34 cellular contexts compared by ENCODE assay signal in the genomic region with DNA sequence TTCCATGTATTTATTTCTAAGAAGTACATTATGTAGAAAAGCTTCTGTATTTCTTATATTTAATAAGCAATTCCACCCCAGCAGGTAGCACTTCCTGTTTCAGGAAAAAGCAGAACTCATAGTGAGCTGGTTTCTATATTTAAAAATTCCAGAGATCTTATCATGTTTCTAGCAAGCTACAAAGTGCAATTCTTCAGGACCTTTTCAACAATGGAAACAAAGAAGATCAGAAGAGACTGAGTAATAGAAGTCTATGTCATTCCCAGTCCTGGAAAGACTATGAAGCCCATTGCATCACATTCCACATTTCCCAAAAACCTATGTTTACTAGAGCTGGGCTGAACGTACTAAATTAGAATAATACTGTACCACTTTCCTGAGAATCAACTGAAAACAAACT.
DNase-seq lines count a peak whose midpoint lies in the region; ATAC-seq, FAIRE-seq and TF ChIP-seq lines count a peak whose summit lies in the region.
"Had no signal": no experiment of that assay in that cellular context is flagged by ENCODE, and none has a peak within 500 bp of the region (broad histone marks: within the 10 kb centered on the region; RNA-seq: fewer than 3 reads in every experiment).

No MANE protein-coding gene starts in this region.

- no peak overlapping the region for H3K4me3 Mint-ChIP-seq in CD8-positive, alpha-beta T cell
- H3K4me3 Mint-ChIP-seq: activated CD4-positive, alpha-beta memory T cell treated with anti-CD3 and anti-CD28 coated beads for 36 hours; activated T-cell treated with anti-CD3 and anti-CD28 coated beads, Interleukin-2, amount 50 U/mL, for 72 hours; brain; naive B cell; stimulated activated effector memory CD8-positive, alpha-beta T cell treated with anti-CD3 and anti-CD28 coated beads, Interleukin-12 subunit alpha, Interleukin-12 subunit beta, amount 100 ng/mL, for 72 hours had no signal

- no peak overlapping the region for H3K4me3 ChIP-seq in HepG2 (replicated peaks in 1 of 3; ENCODE audit: insufficient read depth in 1 of 3, low read depth in 2 of 3, low read length in 3 of 3)
- H3K4me3 ChIP-seq in right lobe of liver: no peak overlapping the region
- no peak overlapping the region for H3K4me3 ChIP-seq in PC-3 (ENCODE audit: low read length)
- no peak overlapping the region for H3K4me3 ChIP-seq in astrocyte of the spinal cord (ENCODE audit: low read depth, low read length)
- H3K4me3 ChIP-seq in CD8-positive, alpha-beta T cell (ENCODE audit: low read depth, low read length): no peak overlapping the region
- H3K4me3 ChIP-seq: adrenal gland, esophagus squamous epithelium, K562, MG63, Peyer's patch, prostate gland, tibial nerve had no signal

- TF ChIP-seq RAD21 in HepG2 (CRISPR knock-in tag; IDR thresholded peaks at IDR 0.05): no peak

- intact Hi-C loops in HepG2 (cut with micrococcal nuclease; ENCODE audit: unreplicated experiment) (no loop called here), right lobe of liver (cut with DNase I) (no loop called here), PC-3 (cut with micrococcal nuclease) (no loop called here)
- intact Hi-C loops in CD8-positive, alpha-beta T cell (cut with DNase I, micrococcal nuclease): no loop called here

- TF ChIP-seq EP300 in HepG2 (IDR thresholded peaks at IDR 0.05; ENCODE audit: low read depth in 2 of 2, low read length in 2 of 2) (no peak), HepG2 (CRISPR knock-in tag; IDR thresholded peaks at IDR 0.05; ENCODE audit: borderline replicate concordance) (no peak)

- BruUV-seq in HepG2 (replicated peaks; lab: Mats Ljungman, UMichigan) (no TSS peak), PC-3 (replicated peaks; lab: Mats Ljungman, UMichigan) (no TSS peak)

- H3K27ac ChIP-seq in HepG2 (ENCODE audit: extremely low read length, insufficient read depth, low read length): no peak overlapping the region
- H3K27ac ChIP-seq in right lobe of liver: no peak overlapping the region
- no peak overlapping the region for H3K27ac ChIP-seq in PC-3 (ENCODE audit: low read length)
- no peak overlapping the region for H3K27ac ChIP-seq in CD8-positive, alpha-beta T cell (ENCODE audit: low read depth, low read length)
- H3K27ac ChIP-seq: adrenal gland, esophagus squamous epithelium, foreskin keratinocyte, neutrophil, Peyer's patch, prostate gland, tibial nerve had no signal

- FAIRE-seq in HepG2 (lab: Jason Lieb, UNC): no peak
- FAIRE-seq: GM19239, HTR-8/SVneo, K562, keratinocyte, TTC549 had no signal

- TF ChIP-seq CTCF in HepG2 (CRISPR knock-in tag; IDR thresholded peaks at IDR 0.05) (no peak), right lobe of liver (IDR thresholded peaks at IDR 0.05) (no peak), PC-3 (conservative IDR thresholded peaks at IDR 0.05; ENCODE audit: low read depth, low read length) (no peak), astrocyte of the spinal cord (IDR thresholded peaks at IDR 0.05; ENCODE audit: low read depth, low read length) (no peak)
- no peak for TF ChIP-seq CTCF in CD8-positive, alpha-beta T cell (IDR thresholded peaks at IDR 0.05)

- no peaks in the 10 kb centered on the region for H4K20me1 ChIP-seq in HepG2 (ENCODE audit: insufficient read depth, low read length)
- H4K20me1 ChIP-seq in PC-3 (ENCODE audit: low read length): no peaks in the 10 kb centered on the region

- WGBS in HepG2 (ENCODE audit: low lambda C conversion rate): 3% methylated on average over 1 of the region's 1 CpG
- 30% methylated on average over 1 of the region's 1 CpG for WGBS in right lobe of liver (ENCODE audit: insufficient coverage, low coverage, low lambda C conversion rate, missing lambda C conversion rate)

- no peaks in the 10 kb centered on the region for H3K36me3 Mint-ChIP-seq in CD8-positive, alpha-beta T cell
- H3K36me3 Mint-ChIP-seq: activated CD4-positive, alpha-beta memory T cell treated with anti-CD3 and anti-CD28 coated beads for 36 hours; brain; naive B cell; stimulated activated effector memory CD8-positive, alpha-beta T cell treated with anti-CD3 and anti-CD28 coated beads, Interleukin-12 subunit alpha, Interleukin-12 subunit beta, amount 100 ng/mL, for 72 hours had no signal

- peak; percentile 40; the same call in 1 of the 3 replicates for ATAC-seq in HepG2
- no peak for ATAC-seq in right lobe of liver
- no peak for ATAC-seq in PC-3
- ATAC-seq in HG03457 (IDR thresholded peaks at IDR 0.05; ENCODE audit: unreplicated experiment): no peak
- no peak for ATAC-seq in CD8-positive, alpha-beta T cell
- ATAC-seq in HG03442 (IDR thresholded peaks at IDR 0.05; ENCODE audit: unreplicated experiment): no peak
- ATAC-seq: activated T-cell treated with anti-CD3 and anti-CD28 coated beads, Interleukin-2, amount 50 U/mL, for 72 hours; foreskin keratinocyte; K562; left ventricle myocardium superior; stimulated activated effector memory CD8-positive, alpha-beta T cell treated with anti-CD3 and anti-CD28 coated beads, Interleukin-12 subunit alpha, Interleukin-12 subunit beta, amount 100 ng/mL, for 72 hours had no signal

- H3K9me3 Mint-ChIP-seq in CD8-positive, alpha-beta T cell: peaks cover 7% of the 10 kb centered on the region

- H3K4me2 ChIP-seq in HepG2 (ENCODE audit: low read depth, low read length) (no peak overlapping the region), PC-3 (ENCODE audit: low read length) (no peak overlapping the region)

- no peaks in the 10 kb centered on the region for H3K27me3 Mint-ChIP-seq in CD8-positive, alpha-beta T cell (ENCODE audit: low read depth)
- H3K27me3 Mint-ChIP-seq: activated CD4-positive, alpha-beta memory T cell treated with anti-CD3 and anti-CD28 coated beads for 36 hours; naive B cell had no signal

- in situ Hi-C loops in HepG2 (cut with HindIII; ENCODE audit: extremely low pct_ligation_motif_present, low pct_unique_long_range_greater_than_20kb) (no loop called here), astrocyte of the spinal cord (cut with HindIII; ENCODE audit: low sequenced_read_pairs) (no loop called here)

- H3K9ac ChIP-seq in HepG2 (ENCODE audit: insufficient read depth, low read depth, low read length): no peak overlapping the region
- H3K9ac ChIP-seq in PC-3 (ENCODE audit: low read length): no peak overlapping the region

- H2AFZ ChIP-seq in HepG2 (ENCODE audit: low read length) (no peak overlapping the region), PC-3 (ENCODE audit: low read length) (no peak overlapping the region)

- TF ChIP-seq POLR2A in HepG2 (IDR thresholded peaks at IDR 0.05; ENCODE audit: insufficient read depth in 1 of 2, low read depth in 2 of 2, low read length in 2 of 2): no peak
- TF ChIP-seq POLR2A in right lobe of liver (IDR thresholded peaks at IDR 0.05): no peak

- no peaks in the 10 kb centered on the region for H3F3A ChIP-seq in PC-3 (ENCODE audit: low read length, unreplicated experiment)

- CTCF ChIA-PET in HepG2 (lab: Yijun Ruan, JAX; ENCODE audit: low intra/inter-chr PET ratio, low total read pairs): no interaction called here
- CTCF ChIA-PET in PC-3 (lab: Charles Lee): no interaction called here
- CTCF ChIA-PET in CD8-positive, alpha-beta T cell (lab: Charles Lee): no interaction called here

- H3K4me1 ChIP-seq in HepG2 (ENCODE audit: insufficient read depth, low read length) (peaks cover 6% of the 10 kb centered on the region), right lobe of liver (no peaks in the 10 kb centered on the region), PC-3 (ENCODE audit: insufficient read depth, low read length) (no peaks in the 10 kb centered on the region)
- no peaks in the 10 kb centered on the region for H3K4me1 ChIP-seq in CD8-positive, alpha-beta T cell (ENCODE audit: insufficient read depth, low read length)
- H3K4me1 ChIP-seq: adrenal gland, esophagus squamous epithelium, foreskin keratinocyte, Peyer's patch, prostate gland, tibial nerve had no signal

- POLR2A ChIA-PET in HepG2 (lab: Yijun Ruan, JAX) (no interaction called here), PC-3 (lab: Charles Lee; ENCODE audit: unreplicated experiment) (no interaction called here)
- POLR2A ChIA-PET in CD8-positive, alpha-beta T cell (lab: Charles Lee): no interaction called here

- no peaks in the 10 kb centered on the region for H3K9me2 ChIP-seq in PC-3 (replicated peaks; ENCODE audit: low read length)

- no peak overlapping the region for H3K27ac Mint-ChIP-seq in CD8-positive, alpha-beta T cell
- H3K27ac Mint-ChIP-seq: activated CD4-positive, alpha-beta memory T cell treated with anti-CD3 and anti-CD28 coated beads for 36 hours; activated T-cell treated with anti-CD3 and anti-CD28 coated beads, Interleukin-2, amount 50 U/mL, for 72 hours; brain; naive B cell; stimulated activated effector memory CD8-positive, alpha-beta T cell treated with anti-CD3 and anti-CD28 coated beads, Interleukin-12 subunit alpha, Interleukin-12 subunit beta, amount 100 ng/mL, for 72 hours had no signal

- no peaks in the 10 kb centered on the region for H3K79me2 ChIP-seq in HepG2 (ENCODE audit: insufficient read depth, low read length)
- no peaks in the 10 kb centered on the region for H3K79me2 ChIP-seq in PC-3 (ENCODE audit: low read length)

- no peaks in the 10 kb centered on the region for H3K4me1 Mint-ChIP-seq in CD8-positive, alpha-beta T cell (ENCODE audit: low read depth)
- H3K4me1 Mint-ChIP-seq: naive B cell; stimulated activated effector memory CD8-positive, alpha-beta T cell treated with anti-CD3 and anti-CD28 coated beads, Interleukin-12 subunit alpha, Interleukin-12 subunit beta, amount 100 ng/mL, for 72 hours had no signal

- DNase-seq in HepG2 (ENCODE audit: low spot score) (peak; percentile 79), right lobe of liver (no peak), PC-3 (peak; percentile 10), astrocyte of the spinal cord (ENCODE audit: low read depth, low spot score) (peak; percentile 29)
- no peak for DNase-seq in CD8-positive, alpha-beta T cell
- DNase-seq: activated CD4-positive, alpha-beta memory T cell treated with anti-CD3 and anti-CD28 coated beads for 36 hours; activated CD4-positive, alpha-beta T cell treated with anti-CD3 and anti-CD28 coated beads for 1 hour; activated naive CD4-positive, alpha-beta T cell; activated T-cell treated with anti-CD3 and anti-CD28 coated beads, Interleukin-2, amount 50 U/mL, for 72 hours; adrenal gland; esophagus squamous epithelium; head of caudate nucleus; left ventricle myocardium superior; MG63; midbrain; naive B cell; NCI-H1694; NCI-H2171; NCI-H510A; Peyer's patch; SHP77 treated with DMSO at 0.1 percent for 48 hours had no signal

- H3K9me3 ChIP-seq in HepG2 (ENCODE audit: low read length) (0 out of 2 replicates have a peak, but pooled peaks cover 7% of the 10 kb centered on the region), right lobe of liver (no peaks in the 10 kb centered on the region), PC-3 (ENCODE audit: low read length) (no peaks in the 10 kb centered on the region)
- H3K9me3 ChIP-seq in CD8-positive, alpha-beta T cell (ENCODE audit: low read length): no peaks in the 10 kb centered on the region
- H3K9me3 ChIP-seq: adrenal gland, esophagus squamous epithelium, MG63, neutrophil, Peyer's patch, prostate gland, tibial nerve had no signal

- no peaks in the 10 kb centered on the region for H3K36me3 ChIP-seq in HepG2 (replicated peaks in 1 of 2; ENCODE audit: control insufficient read depth in 1 of 2, insufficient read depth in 2 of 2, low read length in 2 of 2)
- no peaks in the 10 kb centered on the region for H3K36me3 ChIP-seq in right lobe of liver
- no peaks in the 10 kb centered on the region for H3K36me3 ChIP-seq in PC-3 (ENCODE audit: low read depth, low read length)
- no peaks in the 10 kb centered on the region for H3K36me3 ChIP-seq in CD8-positive, alpha-beta T cell (ENCODE audit: insufficient read depth, low read length)
- H3K36me3 ChIP-seq: adrenal gland, esophagus squamous epithelium, MG63, neutrophil, Peyer's patch, prostate gland, tibial nerve had no signal

- H3K27me3 ChIP-seq in HepG2 (ENCODE audit: control insufficient read depth in 1 of 2, insufficient read depth in 2 of 2, low read length in 2 of 2): no peaks in the 10 kb centered on the region
- no peaks in the 10 kb centered on the region for H3K27me3 ChIP-seq in right lobe of liver
- H3K27me3 ChIP-seq in PC-3 (ENCODE audit: low read length): peaks cover 18% of the 10 kb centered on the region
- no peaks in the 10 kb centered on the region for H3K27me3 ChIP-seq in CD8-positive, alpha-beta T cell (ENCODE audit: insufficient read depth, low read length)
- H3K27me3 ChIP-seq: adrenal gland, esophagus squamous epithelium, foreskin keratinocyte, MG63, neutrophil, Peyer's patch, tibial nerve had no signal

Comparison
In these comparisons a context has a peak if more than half of its experiments do, and no peak if none do; other contexts are left out.
1. DNase-seq: peak in HepG2 (single experiment), PC-3 (single experiment) and astrocyte of the spinal cord (single experiment); none in right lobe of liver (0 of 3) and CD8-positive, alpha-beta T cell (0 of 7).